In the genomic region with DNA sequence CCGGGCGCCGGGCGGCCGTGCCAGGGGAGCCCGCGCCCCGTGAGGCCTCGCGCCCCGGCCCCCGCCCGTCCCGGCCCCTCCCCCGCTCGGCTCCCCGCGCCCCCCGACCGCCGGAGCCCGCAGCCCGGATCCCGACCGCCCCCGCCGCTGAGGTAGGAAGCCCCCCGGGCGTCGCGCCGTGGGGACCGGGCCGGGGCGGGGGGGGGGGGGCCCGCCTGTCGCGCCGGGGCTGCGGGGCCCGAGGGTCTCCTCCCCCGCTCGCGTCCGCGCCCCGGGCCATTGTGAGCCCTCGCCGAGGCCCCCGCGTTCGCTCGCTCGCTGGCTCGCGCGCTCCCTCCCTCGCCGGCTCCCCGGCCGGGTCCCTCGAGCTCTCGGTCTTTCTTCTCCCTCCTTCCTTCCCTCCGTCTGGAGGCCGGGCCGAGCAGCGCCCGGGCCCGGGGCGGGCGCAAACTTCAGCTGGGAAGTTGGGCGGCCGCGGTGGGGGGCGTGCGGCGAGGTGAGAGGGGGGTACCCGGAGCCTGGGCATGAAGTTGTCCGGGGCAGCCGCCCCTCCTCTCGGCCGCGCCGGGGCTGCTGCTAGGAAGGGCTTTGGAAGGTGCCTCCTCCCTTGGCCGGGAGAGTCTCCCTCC, we compare ENCODE assay signal across 8 cellular contexts. TPM values are rescaled to one million over a fixed set of nuclear protein-coding genes. Genes with fewer than 3 reads are reported as not detected.
A peak's percentile ranks its signal among the peaks of the same experiment; 100 is the strongest.
DNase-seq lines count a peak whose midpoint lies in the region; ATAC-seq, FAIRE-seq and TF ChIP-seq lines count a peak whose summit lies in the region.

No MANE protein-coding gene starts in this region.

- peaks cover 14% of the 10 kb centered on the region for H3K4me1 Mint-ChIP-seq in memory B cell

- ATAC-seq in heart right ventricle (peak in 1 of 8 donors; percentile 5), K562 (peak; percentile 31), memory B cell (ENCODE audit: low read depth) (no peak), GM18519 (IDR thresholded peaks at IDR 0.05; ENCODE audit: low FRiP score, unreplicated experiment) (no peak)

- H3K27ac ChIP-seq in heart right ventricle (peak overlapping the region; percentile 84 to 98 (median 88)), K562 (ENCODE audit: extremely low read depth, low read depth, low read length) (peak overlapping the region; percentile 51; the same call in 1 of the 3 replicates)

- no peak for FAIRE-seq in K562 (lab: Jason Lieb, UNC)

- peaks cover 1% of the 10 kb centered on the region for H3K36me3 Mint-ChIP-seq in memory B cell

- H3K9me1 ChIP-seq in K562 (ENCODE audit: control insufficient read depth, insufficient read depth, low read length): no peaks in the 10 kb centered on the region

- peak overlapping the region; percentile 59 for H3K4me2 ChIP-seq in K562 (ENCODE audit: insufficient read depth, low read length)

- peaks cover under 1% of the 10 kb centered on the region for H4K20me1 ChIP-seq in K562 (replicated peaks; ENCODE audit: control insufficient read depth, insufficient read depth, low read length)

- no TSS peak for BruUV-seq in K562 (replicated peaks; lab: Mats Ljungman, UMichigan)

- CTCF ChIA-PET in K562 (lab: Yijun Ruan, JAX; ENCODE audit: low intra/inter-chr PET ratio): no interaction called here

- in situ Hi-C loops in K562 (cut with MboI): no loop called here

- WGBS in heart right ventricle, 2 donors: 0 to 1% methylated on average over 57 to 83 of the region's 85 CpGs
- 0% methylated on average over 17 of the region's 85 CpGs for WGBS in K562 (ENCODE audit: insufficient coverage, low coverage, missing lambda C conversion rate)

- peak overlapping the region; percentile 56 to 93 (median 72) for H3K4me3 ChIP-seq in heart right ventricle
- H3K4me3 ChIP-seq in K562: peak overlapping the region; percentile 54

- 0 out of 2 replicates have a peak overlapping the region, but pooled peaks have one; percentile 34 for H2AFZ ChIP-seq in K562 (ENCODE audit: low read depth, low read length)

- H3K36me3 ChIP-seq in heart right ventricle: no peaks in the 10 kb centered on the region
- H3K36me3 ChIP-seq in K562 (ENCODE audit: control insufficient read depth, insufficient read depth, low read length): no peaks in the 10 kb centered on the region

- TF ChIP-seq CTCF in heart right ventricle (IDR thresholded peaks at IDR 0.05) (no peak), K562 (IDR thresholded peaks at IDR 0.05 in 2 of 3, conservative IDR thresholded peaks at IDR 0.05 in 1 of 3; ENCODE audit: insufficient read depth in 2 of 3, low read depth in 1 of 3, low read length in 3 of 3) (no peak)

- H3K9me3 ChIP-seq in heart right ventricle (no peaks in the 10 kb centered on the region), K562 (replicated peaks; ENCODE audit: control insufficient read depth, insufficient read depth, low read depth, low read length) (no peaks in the 10 kb centered on the region)

- H3K27ac Mint-ChIP-seq in memory B cell: no peak overlapping the region

- DNase-seq in heart right ventricle: no peak
- DNase-seq in cardiac septum (ENCODE audit: low spot score): no peak
- peak; percentile 59 to 69 (median 64) for DNase-seq in K562 (ENCODE audit: extremely low read depth in 1 of 4, low spot score in 3 of 4)
- DNase-seq in memory B cell (ENCODE audit: low spot score in 2 of 2): no peak
- no peak for DNase-seq in head of caudate nucleus
- no peak for DNase-seq in NK-92 (lab: John Stamatoyannopoulos, UW; ENCODE audit: unreplicated experiment)
- no peak for DNase-seq in GDM1 (lab: John Stamatoyannopoulos, UW)

- H3K9ac ChIP-seq in K562 (ENCODE audit: insufficient read depth in 1 of 2, low read depth in 2 of 2, low read length in 2 of 2): peak overlapping the region; percentile 47 to 90; a peak in 3 of 4 replicates

- no peak for TF ChIP-seq RAD21 in K562 (CRISPR knock-in tag; conservative IDR thresholded peaks at IDR 0.05 in 1 of 2, IDR thresholded peaks at IDR 0.05 in 1 of 2)

- intact Hi-C loops in heart right ventricle (cut with DNase I) (no loop called here), cardiac septum (cut with DNase I) (no loop called here), K562 (cut with micrococcal nuclease) (no loop called here), head of caudate nucleus (cut with DNase I) (no loop called here)

- H3K9me3 Mint-ChIP-seq in memory B cell: no peaks in the 10 kb centered on the region

- H3K4me3 Mint-ChIP-seq in memory B cell: peak overlapping the region; percentile 41

- TF ChIP-seq POLR2A in K562 (conservative IDR thresholded peaks at IDR 0.05): no peak

- H3K4me1 ChIP-seq in heart right ventricle (peaks cover 43 to 68% (median 64%) of the 10 kb centered on the region in 9 donors), K562 (replicated peaks in 1 of 2; ENCODE audit: control insufficient read depth in 2 of 2, insufficient read depth in 2 of 2, low read length in 2 of 2) (peaks cover 3 to 63% of the 10 kb centered on the region in 2 experiments; a peak in 3 of 5 replicates)

- peaks cover 19% of the 10 kb centered on the region for H3K79me2 ChIP-seq in K562 (ENCODE audit: control insufficient read depth, insufficient read depth, low read length)

- TF ChIP-seq EP300 in K562 (IDR thresholded peaks at IDR 0.05; ENCODE audit: low read length): no peak

- H3K27me3 Mint-ChIP-seq in memory B cell: peaks cover 9% of the 10 kb centered on the region

- H3K27me3 ChIP-seq in heart right ventricle (peaks cover 0 to 44% (median 0%) of the 10 kb centered on the region in 7 donors), K562 (ENCODE audit: control insufficient read depth in 2 of 2, insufficient read depth in 2 of 2, low read length in 2 of 2) (no peaks in the 10 kb centered on the region)

- POLR2A ChIA-PET in K562 (lab: Yijun Ruan, JAX): interaction anchor here (0.7 to 1.0 kb wide), 2 partner anchors 9 to 21 kb away, joined by 3 to 4 read pairs; no protein-coding TSS in a partner anchor

RNA-seq across cellular contexts. Expression of a gene that starts 0.3 kb away (rescaled TPM):
- total RNA-seq in heart right ventricle (10 to 100 TPM in 8 of 10 donors, 1 to 10 TPM in 2; 9.0 to 16.9 (median 14.9) TPM), cardiac septum (31.4 TPM), K562 (2014; rRNA removed) (0.91 and 1.4 TPM in 2 replicates), K562 (2014; rRNA removed; fragmentation: Illumina TruSeq; extraction: Trizol) (0.10 and 0.11 TPM in 2 replicates), K562 (2015; rRNA removed; fragmentation: Illumina TruSeq; extraction: Trizol) (0.33 and 0.68 TPM in 2 replicates), K562 (2021) (7.6 and 9.0 TPM in 2 replicates)
- polyA plus RNA-seq in heart right ventricle (10 to 100 TPM in 1 of 2 donors, 1 to 10 TPM in 1; 6.9 to 13.1 TPM), K562 (2011; rRNA removed) (0.57 and 1.0 TPM in 2 replicates), K562 (2014; fragmentation: Illumina TruSeq; extraction: Trizol) (2.2 and 5.8 TPM in 2 replicates), K562 (2014; fragmentation: Nextera tagmentation; extraction: Ambion mirVana) (under 1 TPM; 0.10 to 0.25 TPM), K562 (2014; rRNA removed) (2.3 and 2.9 TPM in 2 replicates)
- 2.1 and 6.1 TPM in 2 replicates for total RNA-seq in K562 (2011; cell fraction: chromatin; rRNA removed; ENCODE audit: low replicate concordance)
- total RNA-seq in K562 (2011; cell fraction: nucleolus; rRNA removed): 3.8 and 4.2 TPM in 2 replicates
- total RNA-seq in K562 (2011; cell fraction: nucleoplasm; rRNA removed): 2.9 and 3.6 TPM in 2 replicates
- 1.0 and 2.2 TPM in 2 replicates for polyA plus RNA-seq in K562 (2011; cell fraction: cytosol; rRNA removed)
- 2.8 and 4.9 TPM in 2 replicates for polyA plus RNA-seq in K562 (2011; cell fraction: nucleus; rRNA removed)
- 6.8 and 7.9 TPM in 2 replicates for polyA plus RNA-seq in K562 (2012)
- 0.27 and 0.32 TPM in 2 replicates for polyA minus RNA-seq in K562 (2011; rRNA and poly(A)+ RNA removed)
- polyA minus RNA-seq in K562 (2011; cell fraction: cytosol; rRNA and poly(A)+ RNA removed): 3.3 and 4.6 TPM in 2 replicates
- 1.00 and 1.1 TPM in 2 replicates for polyA minus RNA-seq in K562 (2011; cell fraction: nucleus; rRNA and poly(A)+ RNA removed)

RNA-seq across cellular contexts. Expression of a gene that starts 34.9 kb away (rescaled TPM):
- 10 to 100 TPM; 44.2 to 75.0 (median 55.6) TPM for total RNA-seq in heart right ventricle
- polyA plus RNA-seq in heart right ventricle: 100 to 1,000 TPM; 136 to 288 TPM
- total RNA-seq in cardiac septum: 43.3 TPM
- 70.0 and 135 TPM in 2 replicates for total RNA-seq in K562 (2011; cell fraction: chromatin; rRNA removed; ENCODE audit: low replicate concordance)
- 74.5 and 92.1 TPM in 2 replicates for total RNA-seq in K562 (2011; cell fraction: nucleolus; rRNA removed)
- total RNA-seq in K562 (2011; cell fraction: nucleoplasm; rRNA removed): 76.8 and 107 TPM in 2 replicates
- total RNA-seq in K562 (2014; rRNA removed): 173 and 213 TPM in 2 replicates
- 32.6 and 38.7 TPM in 2 replicates for total RNA-seq in K562 (2014; rRNA removed; fragmentation: Illumina TruSeq; extraction: Trizol)
- total RNA-seq in K562 (2015; rRNA removed; fragmentation: Illumina TruSeq; extraction: Trizol): 48.4 and 56.1 TPM in 2 replicates
- 123 and 150 TPM in 2 replicates for total RNA-seq in K562 (2021)
- polyA plus RNA-seq in K562 (2011; rRNA removed): 79.3 and 88.9 TPM in 2 replicates
- 175 and 283 TPM in 2 replicates for polyA plus RNA-seq in K562 (2011; cell fraction: cytosol; rRNA removed)
- 85.0 and 101 TPM in 2 replicates for polyA plus RNA-seq in K562 (2011; cell fraction: nucleus; rRNA removed)
- 96.6 and 100 TPM in 2 replicates for polyA plus RNA-seq in K562 (2012)
- polyA plus RNA-seq in K562 (2014; fragmentation: Illumina TruSeq; extraction: Trizol): 49.0 and 66.3 TPM in 2 replicates
- 10 to 100 TPM; 41.5 to 81.1 TPM for polyA plus RNA-seq in K562 (2014; fragmentation: Nextera tagmentation; extraction: Ambion mirVana)
- polyA plus RNA-seq in K562 (2014; rRNA removed): 243 and 273 TPM in 2 replicates
- polyA minus RNA-seq in K562 (2011; rRNA and poly(A)+ RNA removed): 10.6 and 11.8 TPM in 2 replicates
- polyA minus RNA-seq in K562 (2011; cell fraction: cytosol; rRNA and poly(A)+ RNA removed): 19.8 and 22.7 TPM in 2 replicates
- polyA minus RNA-seq in K562 (2011; cell fraction: nucleus; rRNA and poly(A)+ RNA removed): 10.8 and 13.7 TPM in 2 replicates

RNA-seq across cellular contexts. Expression of a gene that starts 43.4 kb away (rescaled TPM):
- total RNA-seq in heart right ventricle: 1 to 10 TPM; 1.8 to 6.6 (median 3.1) TPM
- polyA plus RNA-seq in heart right ventricle: 1 to 10 TPM; 2.0 to 4.6 TPM
- total RNA-seq in cardiac septum: 1.4 TPM
- 12.1 and 23.1 TPM in 2 replicates for total RNA-seq in K562 (2011; cell fraction: chromatin; rRNA removed; ENCODE audit: low replicate concordance)
- 12.4 and 13.3 TPM in 2 replicates for total RNA-seq in K562 (2011; cell fraction: nucleolus; rRNA removed)
- total RNA-seq in K562 (2011; cell fraction: nucleoplasm; rRNA removed): 11.0 and 16.1 TPM in 2 replicates
- total RNA-seq in K562 (2014; rRNA removed): 27.7 and 28.8 TPM in 2 replicates
- total RNA-seq in K562 (2014; rRNA removed; fragmentation: Illumina TruSeq; extraction: Trizol): 5.6 and 7.7 TPM in 2 replicates
- 16.2 and 16.9 TPM in 2 replicates for total RNA-seq in K562 (2015; rRNA removed; fragmentation: Illumina TruSeq; extraction: Trizol)
- 31.2 and 32.8 TPM in 2 replicates for total RNA-seq in K562 (2021)
- polyA plus RNA-seq in K562 (2011; rRNA removed): 8.5 and 15.3 TPM in 2 replicates
- 8.1 and 15.3 TPM in 2 replicates for polyA plus RNA-seq in K562 (2011; cell fraction: cytosol; rRNA removed)
- 12.2 and 17.2 TPM in 2 replicates for polyA plus RNA-seq in K562 (2011; cell fraction: nucleus; rRNA removed)
- 15.9 and 19.7 TPM in 2 replicates for polyA plus RNA-seq in K562 (2012)
- polyA plus RNA-seq in K562 (2014; fragmentation: Illumina TruSeq; extraction: Trizol): 10.6 and 13.6 TPM in 2 replicates
- under 1 TPM; 0.10 to 0.11 TPM for polyA plus RNA-seq in K562 (2014; fragmentation: Nextera tagmentation; extraction: Ambion mirVana)
- polyA plus RNA-seq in K562 (2014; rRNA removed): 19.8 and 22.6 TPM in 2 replicates
- 14.2 and 15.3 TPM in 2 replicates for polyA minus RNA-seq in K562 (2011; rRNA and poly(A)+ RNA removed)
- polyA minus RNA-seq in K562 (2011; cell fraction: cytosol; rRNA and poly(A)+ RNA removed): 15.2 and 18.3 TPM in 2 replicates
- polyA minus RNA-seq in K562 (2011; cell fraction: nucleus; rRNA and poly(A)+ RNA removed): 5.0 and 8.7 TPM in 2 replicates

RNA-seq across cellular contexts. Expression of a gene that starts 55.4 kb away (rescaled TPM):
- 10 to 100 TPM in 1 of 10 donors, 1 to 10 TPM in 9; 3.1 to 14.7 (median 5.8) TPM for total RNA-seq in heart right ventricle
- polyA plus RNA-seq in heart right ventricle: 10 to 100 TPM in 1 of 2 donors, 1 to 10 TPM in 1; 7.7 to 27.9 TPM
- total RNA-seq in cardiac septum: 6.3 TPM
- 1.2 and 9.8 TPM in 2 replicates for total RNA-seq in K562 (2011; cell fraction: chromatin; rRNA removed; ENCODE audit: low replicate concordance)
- 10.1 and 15.2 TPM in 2 replicates for total RNA-seq in K562 (2011; cell fraction: nucleolus; rRNA removed)
- total RNA-seq in K562 (2011; cell fraction: nucleoplasm; rRNA removed): 3.7 and 5.7 TPM in 2 replicates
- 1.7 and 2.2 TPM in 2 replicates for total RNA-seq in K562 (2014; rRNA removed)
- total RNA-seq in K562 (2014; rRNA removed; fragmentation: Illumina TruSeq; extraction: Trizol): 0.06 and 0.07 TPM in 2 replicates
- total RNA-seq in K562 (2015; rRNA removed; fragmentation: Illumina TruSeq; extraction: Trizol): 0.51 and 1.1 TPM in 2 replicates
- 2.4 and 2.5 TPM in 2 replicates for total RNA-seq in K562 (2021)
- 0.31 and 1.2 TPM in 2 replicates for polyA plus RNA-seq in K562 (2011; rRNA removed)
- 0.78 and 3.2 TPM in 2 replicates for polyA plus RNA-seq in K562 (2011; cell fraction: cytosol; rRNA removed)
- 1.2 and 2.6 TPM in 2 replicates for polyA plus RNA-seq in K562 (2011; cell fraction: nucleus; rRNA removed)
- polyA plus RNA-seq in K562 (2012): 2.9 and 6.1 TPM in 2 replicates
- polyA plus RNA-seq in K562 (2014; fragmentation: Illumina TruSeq; extraction: Trizol): 0.16 and 0.42 TPM in 2 replicates
- under 1 TPM in 1 of 2 experiments, not detected in 1; 0.01 TPM for polyA plus RNA-seq in K562 (2014; fragmentation: Nextera tagmentation; extraction: Ambion mirVana)
- 0.78 and 0.90 TPM in 2 replicates for polyA plus RNA-seq in K562 (2014; rRNA removed)
- polyA minus RNA-seq in K562 (2011; rRNA and poly(A)+ RNA removed): 0.56 and 0.63 TPM in 2 replicates
- polyA minus RNA-seq in K562 (2011; cell fraction: cytosol; rRNA and poly(A)+ RNA removed): 1.1 and 2.8 TPM in 2 replicates
- 3.4 and 6.3 TPM in 2 replicates for polyA minus RNA-seq in K562 (2011; cell fraction: nucleus; rRNA and poly(A)+ RNA removed)

Comparison
In these comparisons a context has a peak if more than half of its experiments do, and no peak if none do; other contexts are left out.
1. DNase-seq: peak in K562 (4 of 4); none in heart right ventricle (0 of 2), cardiac septum (single experiment), memory B cell (0 of 2), head of caudate nucleus (0 of 42), NK-92 (single experiment) and GDM1 (single experiment).